In the genomic region with DNA sequence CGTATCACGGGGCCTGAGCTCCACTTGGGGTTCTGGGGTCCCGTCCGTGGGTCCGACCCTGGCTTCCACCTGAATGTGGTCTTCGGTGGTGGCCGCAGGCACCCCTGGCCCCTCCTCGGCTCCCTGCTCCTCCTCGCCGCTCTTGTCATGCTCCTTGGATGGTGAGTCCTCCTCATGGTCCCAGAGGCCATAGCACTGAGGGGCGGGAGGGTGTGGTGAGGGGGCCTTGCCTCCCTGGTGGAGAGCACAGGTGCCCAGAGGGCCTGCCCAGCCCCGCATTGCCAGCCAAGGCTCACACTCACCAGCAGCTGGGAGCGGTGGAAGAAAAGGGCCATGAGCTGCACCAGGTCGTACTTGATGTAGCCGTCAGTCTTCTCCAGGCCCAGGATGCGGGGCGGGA, we compare ENCODE assay signal across 33 cellular contexts. TPM values are rescaled to one million over a fixed set of nuclear protein-coding genes. Genes with fewer than 3 reads are reported as not detected.
"Had no signal": no experiment of that assay in that cellular context is flagged by ENCODE, and none has a peak within 500 bp of the region (broad histone marks: within the 10 kb centered on the region; RNA-seq: fewer than 3 reads in every experiment).

No MANE protein-coding gene starts in this region.

- H3K27ac ChIP-seq: neural progenitor cell, neutrophil, ovary, parathyroid adenoma, psoas muscle, skin epidermis, spleen, thoracic aorta, thyroid gland, upper lobe of left lung, vagina had no signal

- H3K27me3 Mint-ChIP-seq: naive thymus-derived CD4-positive, alpha-beta T cell; progenitor cell of endocrine pancreas; stimulated activated memory B cell treated with anti-CD40 and anti-IgM and Interleukin-4, amounts not matched to agents 10 μg/mL and 1 μg/mL and 100 μg/mL, for 72 hours; stimulated activated naive CD8-positive, alpha-beta T cell treated with anti-CD3 and anti-CD28 coated beads, Interleukin-15, amount 100 ng/mL, for 72 hours had no signal

- H3K4me3 Mint-ChIP-seq: naive thymus-derived CD4-positive, alpha-beta T cell; natural killer cell; nephron; neural progenitor cell; stimulated activated memory B cell treated with anti-CD40 and anti-IgM and Interleukin-4, amounts not matched to agents 10 μg/mL and 1 μg/mL and 100 μg/mL, for 72 hours; stimulated activated naive CD8-positive, alpha-beta T cell treated with anti-CD3 and anti-CD28 coated beads, Interleukin-15, amount 100 ng/mL, for 72 hours had no signal

- DNase-seq: naive thymus-derived CD4-positive, alpha-beta T cell; natural killer cell; nucleus accumbens; ovary; posterior cingulate gyrus; psoas muscle; right cardiac atrium; spleen; stimulated activated CD4-positive, alpha-beta T cell treated with anti-CD3 and anti-CD28 coated beads, Interleukin-12 subunit alpha, Interleukin-12 subunit beta, amount 100 ng/mL, for 4 hours; stimulated activated CD4-positive, alpha-beta T cell treated with anti-CD3 and anti-CD28 coated beads, Interleukin-1b, Interleukin-23, amount 100 ng/mL, for 48 hours; stimulated activated CD4-positive, alpha-beta T cell treated with anti-CD3 and anti-CD28 coated beads, Interleukin-4, amount 100 ng/mL, for 1 hour; stimulated activated CD4-positive, alpha-beta T cell treated with anti-CD3 and anti-CD28 coated beads, Interleukin-4, amount 100 ng/mL, for 4 hours; stimulated activated CD8-positive, alpha-beta memory T cell treated with anti-CD3 and anti-CD28 coated beads, Interleukin-4, amount 100 ng/mL, for 48 hours; stimulated activated naive CD4-positive, alpha-beta T cell; stimulated activated naive CD8-positive, alpha-beta T cell treated with anti-CD3 and anti-CD28 coated beads, Interleukin-15, amount 100 ng/mL, for 72 hours; stimulated activated naive CD8-positive, alpha-beta T cell treated with anti-CD3 and anti-CD28 coated beads, Interleukin-15, Interleukin-2, amounts not matched to agents 100 U/mL and 50 U/mL, for 24 hours; thyroid gland; trophoblast cell had no signal

- H3K9ac ChIP-seq: neural progenitor cell, parathyroid adenoma had no signal

- ATAC-seq: naive thymus-derived CD4-positive, alpha-beta T cell; natural killer cell; psoas muscle; right cardiac atrium; sciatic nerve; stimulated activated memory B cell treated with anti-CD40 and anti-IgM and Interleukin-4, amounts not matched to agents 10 μg/mL and 1 μg/mL and 100 μg/mL, for 72 hours; stimulated activated naive CD8-positive, alpha-beta T cell treated with anti-CD3 and anti-CD28 coated beads, Interleukin-15, amount 100 ng/mL, for 72 hours; stimulated activated naive CD8-positive, alpha-beta T cell treated with anti-CD3 and anti-CD28 coated beads, Interleukin-15, Interleukin-2, amounts not matched to agents 100 U/mL and 50 U/mL, for 24 hours had no signal

- H3K36me3 Mint-ChIP-seq: natural killer cell had no signal

- H3K79me2 ChIP-seq: parathyroid adenoma had no signal

- H3K4me3 ChIP-seq: neural progenitor cell, ovary, psoas muscle, skin epidermis, smooth muscle cell, spleen, thoracic aorta, thyroid gland, tibial nerve, upper lobe of left lung, vagina had no signal

- FAIRE-seq: urothelium cell line had no signal

- H3K4me1 Mint-ChIP-seq: naive thymus-derived CD4-positive, alpha-beta T cell; natural killer cell; nephron; neural progenitor cell; stimulated activated memory B cell treated with anti-CD40 and anti-IgM and Interleukin-4, amounts not matched to agents 10 μg/mL and 1 μg/mL and 100 μg/mL, for 72 hours; stimulated activated naive CD8-positive, alpha-beta T cell treated with anti-CD3 and anti-CD28 coated beads, Interleukin-15, amount 100 ng/mL, for 72 hours had no signal

- H3K27ac Mint-ChIP-seq: natural killer cell, nephron, neural progenitor cell, progenitor cell of endocrine pancreas had no signal

- H2AFZ ChIP-seq: neural progenitor cell, parathyroid adenoma had no signal

- H3K9me3 ChIP-seq: neutrophil, ovary, psoas muscle, spleen, thoracic aorta, thyroid gland, tibial nerve, upper lobe of left lung, vagina had no signal

- H3K4me1 ChIP-seq: neural progenitor cell, parathyroid adenoma, psoas muscle, spleen, upper lobe of left lung, vagina had no signal

- H3K36me3 ChIP-seq: neural progenitor cell, ovary had no signal

- H3K4me2 ChIP-seq: neural progenitor cell, smooth muscle cell had no signal

- H3K9me3 Mint-ChIP-seq: natural killer cell; nephron; neural progenitor cell; stimulated activated memory B cell treated with anti-CD40 and anti-IgM and Interleukin-4, amounts not matched to agents 10 μg/mL and 1 μg/mL and 100 μg/mL, for 72 hours; stimulated activated naive CD8-positive, alpha-beta T cell treated with anti-CD3 and anti-CD28 coated beads, Interleukin-15, amount 100 ng/mL, for 72 hours had no signal

- H3K27me3 ChIP-seq: neural progenitor cell, neutrophil, ovary, spleen, thyroid gland, tibial nerve, upper lobe of left lung, vagina had no signal

RNA-seq across cellular contexts. Expression of a gene that starts 34.9 kb away (rescaled TPM):
- total RNA-seq: vagina had no signal
- polyA plus RNA-seq: neural cell had no signal
